Comparison of ENCODE assay signal across 24 cellular contexts in the genomic region with DNA sequence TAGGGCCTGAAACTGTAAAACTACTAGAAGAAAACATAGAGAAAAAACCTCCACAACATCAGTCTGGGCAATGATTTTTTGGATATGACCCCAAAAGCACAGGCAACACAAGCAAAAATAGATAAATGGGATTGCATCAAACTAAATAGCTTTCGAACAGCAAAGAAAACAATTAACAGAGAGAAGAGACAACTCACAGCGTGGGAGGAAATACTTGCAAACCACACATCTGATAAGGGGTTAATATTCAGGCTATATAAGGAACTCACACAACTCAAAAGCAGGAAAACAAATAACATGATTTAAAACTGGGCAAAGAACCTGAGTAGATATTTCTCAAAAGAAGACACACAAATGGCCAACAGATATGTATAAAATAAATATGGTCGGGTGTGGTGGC. TPM values are rescaled to one million over a fixed set of nuclear protein-coding genes. Genes with fewer than 3 reads are reported as not detected.
DNase-seq lines count a peak whose midpoint lies in the region; ATAC-seq and TF ChIP-seq lines count a peak whose summit lies in the region.
"Had no signal": no experiment of that assay in that cellular context is flagged by ENCODE, and none has a peak within 500 bp of the region (broad histone marks: within the 10 kb centered on the region; RNA-seq: fewer than 3 reads in every experiment).

No MANE protein-coding gene starts in this region.

- no peak for TF ChIP-seq POLR2A in gastrocnemius medialis (IDR thresholded peaks at IDR 0.05)

- ATAC-seq in activated CD8-positive, alpha-beta T cell treated with anti-CD3 and anti-CD28 coated beads, Interleukin-2, amount 10 ng/mL, durations not matched to agents 7 days and 5 days: no peak
- ATAC-seq in memory B cell (ENCODE audit: low read depth) (no peak), gastrocnemius medialis (no peak), HG02588 (IDR thresholded peaks at IDR 0.05; ENCODE audit: unreplicated experiment) (no peak), GM21717 (IDR thresholded peaks at IDR 0.05; ENCODE audit: unreplicated experiment) (no peak)
- ATAC-seq: psoas muscle had no signal

- no peaks in the 10 kb centered on the region for H3K9me3 ChIP-seq in gastrocnemius medialis
- H3K9me3 ChIP-seq: colonic mucosa, MG63, psoas muscle, stomach, upper lobe of left lung had no signal

- H3K4me1 ChIP-seq in gastrocnemius medialis: peaks cover 0 to 10% of the 10 kb centered on the region in 2 donors
- H3K4me1 ChIP-seq: colonic mucosa had no signal

- CTCF ChIA-PET in activated CD8-positive, alpha-beta T cell treated with anti-CD3 and anti-CD28 coated beads, Interleukin-2, amount 10 ng/mL, durations not matched to agents 7 days and 5 days (lab: Charles Lee): interaction anchor here (0.5 to 16.4 kb wide), 10 partner anchors 9 to 229 kb away, joined by 3 to 224 read pairs (median 4); no protein-coding TSS in a partner anchor

- no peak for TF ChIP-seq CTCF in gastrocnemius medialis (IDR thresholded peaks at IDR 0.05 in 4 of 5, conservative IDR thresholded peaks at IDR 0.05 in 1 of 5)

- peaks cover 25% of the 10 kb centered on the region for H3K36me3 Mint-ChIP-seq in T-helper 1 cell treated with Interleukin-12 subunit alpha and Interleukin-12 subunit beta and Interleukin-4 antibody, amounts not matched to agents 30 μg/mL and 1 μg/mL, for 36 hours (ENCODE audit: low read depth)
- H3K36me3 Mint-ChIP-seq in activated CD8-positive, alpha-beta T cell treated with anti-CD3 and anti-CD28 coated beads, Interleukin-2, amount 10 ng/mL, durations not matched to agents 7 days and 5 days (ENCODE audit: low read depth): peaks cover 38% of the 10 kb centered on the region
- peaks cover 2% of the 10 kb centered on the region for H3K36me3 Mint-ChIP-seq in memory B cell

- no peak overlapping the region for H3K4me3 ChIP-seq in gastrocnemius medialis
- H3K4me3 ChIP-seq: colonic mucosa, MG63, psoas muscle, stomach, upper lobe of left lung had no signal

- H3K27ac Mint-ChIP-seq in T-helper 1 cell treated with Interleukin-12 subunit alpha and Interleukin-12 subunit beta and Interleukin-4 antibody, amounts not matched to agents 30 μg/mL and 1 μg/mL, for 36 hours: peak overlapping the region; percentile 2
- peak overlapping the region; percentile 83 for H3K27ac Mint-ChIP-seq in activated CD8-positive, alpha-beta T cell treated with anti-CD3 and anti-CD28 coated beads, Interleukin-2, amount 10 ng/mL, durations not matched to agents 7 days and 5 days
- H3K27ac Mint-ChIP-seq in memory B cell: peak overlapping the region; percentile 98
- H3K27ac Mint-ChIP-seq: H9 had no signal

- intact Hi-C loops in gastrocnemius medialis (cut with DNase I; ENCODE audit: low total_unique reads): no loop called here

- no peaks in the 10 kb centered on the region for H3K27me3 ChIP-seq in gastrocnemius medialis
- H3K27me3 ChIP-seq: colonic mucosa, MG63, stomach, upper lobe of left lung had no signal

- DNase-seq in T-helper 1 cell (no peak), HT-29 (ENCODE audit: low spot score) (peak; percentile 54), memory B cell (ENCODE audit: low spot score in 2 of 2) (no peak), gastrocnemius medialis (no peak)
- no peak for DNase-seq in activated CD8-positive, alpha-beta T cell treated with anti-CD3 and anti-CD28 coated beads, Interleukin-2, amount 10 ng/mL, durations not matched to agents 7 days and 5 days
- DNase-seq: activated CD4-positive, CD25-positive, alpha-beta regulatory T cell; activated CD8-positive, alpha-beta memory T cell treated with anti-CD3 and anti-CD28 coated beads, Interleukin-2, amount 50 U/mL, for 4 hours; colonic mucosa; H9; kidney glomerular epithelial cell; MG63; NCI-H146; NCI-H774; psoas muscle; SIG-M5; small intestine; stimulated activated CD4-positive, alpha-beta T cell treated with anti-CD3 and anti-CD28 coated beads, Interleukin-2, amount 100 ng/mL, for 48 hours; stomach; upper lobe of left lung had no signal

- H3K4me1 Mint-ChIP-seq in T-helper 1 cell treated with Interleukin-12 subunit alpha and Interleukin-12 subunit beta and Interleukin-4 antibody, amounts not matched to agents 30 μg/mL and 1 μg/mL, for 36 hours (ENCODE audit: low read depth): peaks cover 72% of the 10 kb centered on the region
- H3K4me1 Mint-ChIP-seq in activated CD8-positive, alpha-beta T cell treated with anti-CD3 and anti-CD28 coated beads, Interleukin-2, amount 10 ng/mL, durations not matched to agents 7 days and 5 days (ENCODE audit: low read depth): peaks cover 65% of the 10 kb centered on the region
- H3K4me1 Mint-ChIP-seq in memory B cell: peaks cover 33% of the 10 kb centered on the region
- H3K4me1 Mint-ChIP-seq: H9 had no signal

- H3K4me3 Mint-ChIP-seq in T-helper 1 cell treated with Interleukin-12 subunit alpha and Interleukin-12 subunit beta and Interleukin-4 antibody, amounts not matched to agents 30 μg/mL and 1 μg/mL, for 36 hours: no peak overlapping the region
- H3K4me3 Mint-ChIP-seq in activated CD8-positive, alpha-beta T cell treated with anti-CD3 and anti-CD28 coated beads, Interleukin-2, amount 10 ng/mL, durations not matched to agents 7 days and 5 days: no peak overlapping the region
- H3K4me3 Mint-ChIP-seq in memory B cell: no peak overlapping the region
- H3K4me3 Mint-ChIP-seq: H9 had no signal

- in situ Hi-C loops in gastrocnemius medialis (cut with MboI; ENCODE audit: low sequenced_read_pairs in 4 of 4): no loop called here

- POLR2A ChIA-PET in activated CD8-positive, alpha-beta T cell treated with anti-CD3 and anti-CD28 coated beads, Interleukin-2, amount 10 ng/mL, durations not matched to agents 7 days and 5 days (lab: Charles Lee): interaction anchor here (0.6 to 1.9 kb wide), 5 partner anchors 8 to 260 kb away, joined by 3 to 8 read pairs (median 4); partner anchors contain the start of genes CASP2 and GSTK1

- H3K27me3 Mint-ChIP-seq in T-helper 1 cell treated with Interleukin-12 subunit alpha and Interleukin-12 subunit beta and Interleukin-4 antibody, amounts not matched to agents 30 μg/mL and 1 μg/mL, for 36 hours (ENCODE audit: low read depth): no peaks in the 10 kb centered on the region
- H3K27me3 Mint-ChIP-seq in activated CD8-positive, alpha-beta T cell treated with anti-CD3 and anti-CD28 coated beads, Interleukin-2, amount 10 ng/mL, durations not matched to agents 7 days and 5 days (ENCODE audit: low read depth): no peaks in the 10 kb centered on the region
- H3K27me3 Mint-ChIP-seq in memory B cell: no peaks in the 10 kb centered on the region

- H3K27ac ChIP-seq in gastrocnemius medialis: no peak overlapping the region
- H3K27ac ChIP-seq: 22Rv1, colonic mucosa, psoas muscle, stomach, upper lobe of left lung had no signal

- no peaks in the 10 kb centered on the region for H3K36me3 ChIP-seq in gastrocnemius medialis
- H3K36me3 ChIP-seq: colonic mucosa, MG63, stomach, upper lobe of left lung had no signal

- H3K9me3 Mint-ChIP-seq in T-helper 1 cell treated with Interleukin-12 subunit alpha and Interleukin-12 subunit beta and Interleukin-4 antibody, amounts not matched to agents 30 μg/mL and 1 μg/mL, for 36 hours: peaks cover 29% of the 10 kb centered on the region
- peaks cover 27% of the 10 kb centered on the region for H3K9me3 Mint-ChIP-seq in activated CD8-positive, alpha-beta T cell treated with anti-CD3 and anti-CD28 coated beads, Interleukin-2, amount 10 ng/mL, durations not matched to agents 7 days and 5 days (ENCODE audit: insufficient read depth)
- H3K9me3 Mint-ChIP-seq in memory B cell: peaks cover 11% of the 10 kb centered on the region
- H3K9me3 Mint-ChIP-seq: H9 had no signal

RNA-seq across cellular contexts. Expression of gene GSTK1, which starts 7.7 kb away (rescaled TPM):
- 298 and 301 TPM in 2 replicates for total RNA-seq in HT-29 (2014; rRNA removed; shearing (Covaris generic))
- total RNA-seq in activated CD8-positive, alpha-beta T cell treated with anti-CD3 and anti-CD28 coated beads, Interleukin-2, amount 10 ng/mL, durations not matched to agents 7 days and 5 days: 100 to 1,000 TPM; 254 to 255 TPM
- 100 to 1,000 TPM in 1 of 4 donors, 10 to 100 TPM in 3; 59.5 to 114 (median 85.0) TPM for total RNA-seq in gastrocnemius medialis

RNA-seq across cellular contexts. Expression of gene TMEM139, which starts 29.2 kb away (rescaled TPM):
- 53.9 and 79.7 TPM in 2 replicates for total RNA-seq in HT-29 (2014; rRNA removed; shearing (Covaris generic))
- under 1 TPM; 0.29 to 0.65 TPM for total RNA-seq in activated CD8-positive, alpha-beta T cell treated with anti-CD3 and anti-CD28 coated beads, Interleukin-2, amount 10 ng/mL, durations not matched to agents 7 days and 5 days
- total RNA-seq in gastrocnemius medialis: not detected

RNA-seq across cellular contexts. Expression of gene CASP2, which starts 32.6 kb away (rescaled TPM):
- 26.6 and 27.7 TPM in 2 replicates for total RNA-seq in HT-29 (2014; rRNA removed; shearing (Covaris generic))
- total RNA-seq in activated CD8-positive, alpha-beta T cell treated with anti-CD3 and anti-CD28 coated beads, Interleukin-2, amount 10 ng/mL, durations not matched to agents 7 days and 5 days: 100 to 1,000 TPM; 111 to 115 TPM
- total RNA-seq in gastrocnemius medialis: 10 to 100 TPM in 1 of 4 donors, 1 to 10 TPM in 3; 3.1 to 13.9 (median 4.1) TPM

RNA-seq across cellular contexts. Expression of gene TAS2R40, which starts 33.7 kb away (rescaled TPM):
- total RNA-seq in HT-29 (2014; rRNA removed; shearing (Covaris generic)): not detected in 2 replicates
- not detected for total RNA-seq in activated CD8-positive, alpha-beta T cell treated with anti-CD3 and anti-CD28 coated beads, Interleukin-2, amount 10 ng/mL, durations not matched to agents 7 days and 5 days
- not detected for total RNA-seq in gastrocnemius medialis
- total RNA-seq: colonic mucosa, H9, HepG2, psoas muscle, stomach, upper lobe of left lung had no signal

Comparison
In these comparisons a context has a peak if more than half of its experiments do, and no peak if none do; other contexts are left out.
1. H3K27ac Mint-ChIP-seq: peak in every context shown above with its lines; median percentile 98 in memory B cell; 83 in activated CD8-positive, alpha-beta T cell treated with anti-CD3 and anti-CD28 coated beads, Interleukin-2, amount 10 ng/mL, durations not matched to agents 7 days and 5 days; 2 in T-helper 1 cell treated with Interleukin-12 subunit alpha and Interleukin-12 subunit beta and Interleukin-4 antibody, amounts not matched to agents 30 μg/mL and 1 μg/mL, for 36 hours.
2. RNA of gene TMEM139, which starts 29.2 kb away (total RNA-seq): 53.9 to 79.7 TPM in HT-29; 0.29 to 0.65 TPM in activated CD8-positive, alpha-beta T cell treated with anti-CD3 and anti-CD28 coated beads, Interleukin-2, amount 10 ng/mL, durations not matched to agents 7 days and 5 days and not detected in gastrocnemius medialis; every median in the first group is over 10 times any median in the second.